1 cellular context compared by ENCODE assay signal in genomic region chr4:81571105-81571504, GRCh38.
TF ChIP-seq lines count a peak whose summit lies in the region.

No MANE protein-coding gene starts in this region.

TF ChIP-seq in HepG2, 621 proteins besides CTCF, POLR2A, EP300 and RAD21 (continued from another document):
- TF ChIP-seq ZXDC (CRISPR knock-in tag; IDR thresholded peaks at IDR 0.05) (no peak), ZNF609 (CRISPR knock-in tag; IDR thresholded peaks at IDR 0.05; ENCODE audit: borderline replicate concordance) (no peak), U2AF1 (optimal IDR thresholded peaks at IDR 0.05; ENCODE audit: low read depth, low read length) (no peak), HHEX (CRISPR knock-in tag; IDR thresholded peaks at IDR 0.05) (no peak), KDM6A (CRISPR knock-in tag; IDR thresholded peaks at IDR 0.05; ENCODE audit: low read depth) (no peak), ZNF740 (CRISPR knock-in tag; IDR thresholded peaks at IDR 0.05) (no peak), CHD2 (IDR thresholded peaks at IDR 0.05; ENCODE audit: low read depth, low read length) (no peak), CENPBD1 (CRISPR knock-in tag; IDR thresholded peaks at IDR 0.05; ENCODE audit: borderline replicate concordance, low read depth) (no peak), ZNF691 (CRISPR knock-in tag; IDR thresholded peaks at IDR 0.05; ENCODE audit: borderline replicate concordance, low read depth) (no peak), ZNF10 (CRISPR knock-in tag; IDR thresholded peaks at IDR 0.05; ENCODE audit: borderline replicate concordance, low read depth) (no peak), RORA (CRISPR knock-in tag; IDR thresholded peaks at IDR 0.05) (no peak), SAFB2 (CRISPR knock-in tag; IDR thresholded peaks at IDR 0.05; ENCODE audit: borderline replicate concordance, low read depth) (no peak), ZBTB26 (CRISPR knock-in tag; IDR thresholded peaks at IDR 0.05; ENCODE audit: borderline replicate concordance) (no peak), ZBTB7A (CRISPR knock-in tag; IDR thresholded peaks at IDR 0.05) (no peak)
